In the genomic region with DNA sequence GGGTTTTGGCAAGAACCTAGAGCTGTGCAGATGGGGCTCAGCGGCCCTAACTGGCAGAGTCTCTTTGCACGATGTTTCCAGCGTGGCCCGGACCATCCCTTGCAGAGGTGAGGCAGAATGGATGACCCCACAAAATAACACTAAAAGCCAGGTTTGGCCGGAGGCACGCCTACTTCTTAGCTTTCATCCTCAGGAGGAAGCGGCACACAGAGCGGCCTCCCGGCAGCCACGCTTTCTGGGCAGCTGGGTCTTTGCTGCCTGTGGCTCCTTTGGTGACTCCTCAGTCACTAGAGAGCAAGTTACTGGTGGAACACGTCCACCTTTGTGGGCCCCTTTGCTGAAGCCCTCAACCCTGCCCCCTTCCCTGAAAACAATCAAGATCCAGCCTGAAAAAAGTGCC, we compare ENCODE assay signal across 25 cellular contexts. TPM values are rescaled to one million over a fixed set of nuclear protein-coding genes. Genes with fewer than 3 reads are reported as not detected.
"Had no signal": no experiment of that assay in that cellular context is flagged by ENCODE, and none has a peak within 500 bp of the region (broad histone marks: within the 10 kb centered on the region; RNA-seq: fewer than 3 reads in every experiment).

No MANE protein-coding gene starts in this region.

- H3K4me2 ChIP-seq: neural progenitor cell had no signal

- H3K9ac ChIP-seq: neural progenitor cell had no signal

- H3K4me3 Mint-ChIP-seq: activated CD4-positive, alpha-beta T cell treated with anti-CD3 and anti-CD28 coated beads, Interleukin-2, amount 10 ng/mL, durations not matched to agents 7 days and 5 days; dendritic cell treated with granulocyte-macrophage colony-stimulating factor and Interleukin-4, amounts not matched to agents 40 ng/mL and 50 ng/mL, for 4 days; endodermal cell; memory B cell; natural killer cell; neural progenitor cell; stimulated activated naive CD8-positive, alpha-beta T cell treated with anti-CD3 and anti-CD28 coated beads, Interleukin-15, Interleukin-2, amounts not matched to agents 100 ng/mL and 50 ng/mL, for 24 hours; WTC11 had no signal

- H3K4me1 Mint-ChIP-seq: activated CD4-positive, alpha-beta T cell treated with anti-CD3 and anti-CD28 coated beads, Interleukin-2, amount 10 ng/mL, durations not matched to agents 7 days and 5 days; memory B cell had no signal

- H3K9me3 Mint-ChIP-seq: activated CD4-positive, alpha-beta T cell treated with anti-CD3 and anti-CD28 coated beads, Interleukin-2, amount 10 ng/mL, durations not matched to agents 7 days and 5 days; memory B cell; natural killer cell; neural progenitor cell; stimulated activated naive CD8-positive, alpha-beta T cell treated with anti-CD3 and anti-CD28 coated beads, Interleukin-15, Interleukin-2, amounts not matched to agents 100 ng/mL and 50 ng/mL, for 24 hours had no signal

- H3K9me3 ChIP-seq: right lobe of liver, thoracic aorta, uterus had no signal

- H3K27ac Mint-ChIP-seq: activated CD4-positive, alpha-beta T cell treated with anti-CD3 and anti-CD28 coated beads, Interleukin-2, amount 10 ng/mL, durations not matched to agents 7 days and 5 days; dendritic cell treated with granulocyte-macrophage colony-stimulating factor and Interleukin-4, amounts not matched to agents 40 ng/mL and 50 ng/mL, for 4 days; endodermal cell; memory B cell; natural killer cell; stimulated activated naive CD8-positive, alpha-beta T cell treated with anti-CD3 and anti-CD28 coated beads, Interleukin-15, Interleukin-2, amounts not matched to agents 100 ng/mL and 50 ng/mL, for 24 hours had no signal

- DNase-seq: activated CD4-positive, alpha-beta T cell treated with anti-CD3 and anti-CD28 coated beads for 1 hour; activated CD4-positive, alpha-beta T cell treated with anti-CD3 and anti-CD28 coated beads, Interleukin-2, amount 10 ng/mL, durations not matched to agents 7 days and 5 days; activated gamma-delta T cell; activated naive CD4-positive, alpha-beta T cell treated with anti-CD3 and anti-CD28 coated beads, Interleukin-2, amount 50 U/mL, for 16 hours; activated T-cell treated with anti-CD3 and anti-CD28 coated beads for 4 hours; amniotic stem cell; central memory CD4-positive, alpha-beta T cell; endodermal cell; left cardiac atrium; natural killer cell; right lobe of liver; stimulated activated CD4-positive, alpha-beta T cell treated with anti-CD3 and anti-CD28 coated beads, Interleukin-12 subunit alpha, Interleukin-12 subunit beta, amount 100 ng/mL, for 4 hours; stimulated activated CD4-positive, alpha-beta T cell treated with anti-CD3 and anti-CD28 coated beads, Interleukin-4, amount 100 ng/mL, for 1 hour; T-helper 2 cell; trophoblast cell; uterus had no signal

- H3K27me3 Mint-ChIP-seq: dendritic cell treated with granulocyte-macrophage colony-stimulating factor and Interleukin-4, amounts not matched to agents 40 ng/mL and 50 ng/mL, for 4 days; memory B cell; stimulated activated naive CD8-positive, alpha-beta T cell treated with anti-CD3 and anti-CD28 coated beads, Interleukin-15, Interleukin-2, amounts not matched to agents 100 ng/mL and 50 ng/mL, for 24 hours had no signal

- H3K27ac ChIP-seq: neural progenitor cell, right lobe of liver, skin epidermis, thoracic aorta, uterus had no signal

- H2AFZ ChIP-seq: neural progenitor cell had no signal

- H3K36me3 Mint-ChIP-seq: natural killer cell, neural progenitor cell had no signal

- H3K4me1 ChIP-seq: neural progenitor cell, right lobe of liver, uterus had no signal

- H3K27me3 ChIP-seq: neural progenitor cell, right lobe of liver, uterus had no signal

- ATAC-seq: natural killer cell had no signal

RNA-seq across cellular contexts. Expression of a gene that starts 25.2 kb away (rescaled TPM):
- total RNA-seq: frontal cortex, natural killer cell, subcutaneous adipose tissue, thoracic aorta had no signal
